In the genomic region with DNA sequence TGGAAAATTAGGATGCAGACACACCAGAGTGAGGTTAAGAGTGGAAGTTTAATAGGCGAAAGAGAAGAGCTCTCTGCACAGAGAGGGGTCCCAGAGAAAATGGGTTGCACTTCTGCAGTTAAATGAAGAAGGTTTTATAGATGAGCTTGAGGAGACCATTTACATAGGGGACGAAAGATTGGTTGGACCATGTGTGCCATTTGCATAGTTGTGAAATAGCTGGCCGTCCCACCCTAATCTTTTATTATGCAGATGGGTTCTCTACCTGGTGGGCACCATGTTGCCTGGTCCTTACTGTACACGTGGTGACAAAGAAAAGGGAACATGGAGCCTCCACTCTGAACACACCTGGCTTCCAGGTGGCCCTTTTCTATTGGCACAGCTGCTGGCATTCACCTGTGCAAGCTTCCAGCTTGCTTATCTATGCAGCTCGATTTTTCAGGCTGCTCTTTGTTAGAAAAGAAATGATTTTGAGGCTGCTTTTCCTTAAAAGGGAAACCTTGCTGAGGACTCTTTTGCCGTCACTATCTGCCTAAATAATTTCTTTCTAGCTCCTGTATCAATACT, we compare ENCODE assay signal across 17 cellular contexts.
DNase-seq lines count a peak whose midpoint lies in the region; ATAC-seq and TF ChIP-seq lines count a peak whose summit lies in the region.
"Had no signal": no experiment of that assay in that cellular context is flagged by ENCODE, and none has a peak within 500 bp of the region (broad histone marks: within the 10 kb centered on the region; RNA-seq: fewer than 3 reads in every experiment).

No MANE protein-coding gene starts in this region.

- peaks cover 0 to 17% of the 10 kb centered on the region in 2 donors for H3K36me3 ChIP-seq in psoas muscle (ENCODE audit: insufficient read depth in 1 of 2, low read depth in 1 of 2)
- H3K36me3 ChIP-seq: uterus had no signal

- TF ChIP-seq CTCF in foreskin keratinocyte (conservative IDR thresholded peaks at IDR 0.05) (no peak), psoas muscle (IDR thresholded peaks at IDR 0.05) (no peak)

- intact Hi-C loops in psoas muscle (cut with DNase I), result no loop called here

- peaks cover 19% of the 10 kb centered on the region for H3K4me1 ChIP-seq in foreskin keratinocyte
- peaks cover 36% of the 10 kb centered on the region for H3K4me1 ChIP-seq in psoas muscle
- H3K4me1 ChIP-seq: A549, uterus had no signal

- H3K4me3 Mint-ChIP-seq in natural killer cell treated with Interleukin-12 subunit alpha and Interleukin-12 subunit beta and Interleukin-15 and Interleukin-18, amount 100 ng/mL, for 72 hours, result no peak overlapping the region
- H3K4me3 Mint-ChIP-seq: activated B cell treated with CpG ODN at 0.5 μM for 24 hours; CD8-positive, alpha-beta T cell; naive thymus-derived CD4-positive, alpha-beta T cell had no signal

- no peaks in the 10 kb centered on the region for H3K9me3 ChIP-seq in psoas muscle
- H3K9me3 ChIP-seq: A549, heart left ventricle, spleen, uterus had no signal

- H3K27ac ChIP-seq in foreskin keratinocyte (no peak overlapping the region), psoas muscle (no peak overlapping the region)
- H3K27ac ChIP-seq: A549, uterus had no signal

- no peak overlapping the region for H3K4me3 ChIP-seq in psoas muscle
- H3K4me3 ChIP-seq: A549, heart left ventricle, spleen, uterus had no signal

- H3K4me1 Mint-ChIP-seq in natural killer cell treated with Interleukin-12 subunit alpha and Interleukin-12 subunit beta and Interleukin-15 and Interleukin-18, amount 100 ng/mL, for 72 hours (ENCODE audit: low read depth in 2 of 2), result peaks cover 78 to 84% of the 10 kb centered on the region in 2 donors

- no peaks in the 10 kb centered on the region for H3K9me3 Mint-ChIP-seq in natural killer cell treated with Interleukin-12 subunit alpha and Interleukin-12 subunit beta and Interleukin-15 and Interleukin-18, amount 100 ng/mL, for 72 hours
- H3K9me3 Mint-ChIP-seq: activated B cell treated with CpG ODN at 0.5 μM for 24 hours; CD8-positive, alpha-beta T cell had no signal

- no peaks in the 10 kb centered on the region for H3K27me3 Mint-ChIP-seq in natural killer cell treated with Interleukin-12 subunit alpha and Interleukin-12 subunit beta and Interleukin-15 and Interleukin-18, amount 100 ng/mL, for 72 hours
- H3K27me3 Mint-ChIP-seq: activated B cell treated with CpG ODN at 0.5 μM for 24 hours; naive thymus-derived CD4-positive, alpha-beta T cell had no signal

- H3K27me3 ChIP-seq in foreskin keratinocyte, result no peaks in the 10 kb centered on the region
- no peaks in the 10 kb centered on the region for H3K27me3 ChIP-seq in psoas muscle (ENCODE audit: insufficient read depth in 3 of 3, low read length in 2 of 3)
- H3K27me3 ChIP-seq: heart left ventricle, spleen, uterus had no signal

- peak; percentile 52 for DNase-seq in NCI-H2196 (lab: John Stamatoyannopoulos, UW; ENCODE audit: unreplicated experiment)
- no peak for DNase-seq in NCI-H2196 treated with DMSO at 0.1 percent for 48 hours (lab: John Stamatoyannopoulos, UW; ENCODE audit: unreplicated experiment)
- DNase-seq in NCI-H1105 treated with DMSO at 0.1 percent for 48 hours (lab: John Stamatoyannopoulos, UW), result peak; percentile 77
- peak; percentile 75 for DNase-seq in NCI-H774 (lab: John Stamatoyannopoulos, UW)
- DNase-seq in natural killer cell treated with Interleukin-12 subunit alpha and Interleukin-12 subunit beta and Interleukin-15 and Interleukin-18, amount 100 ng/mL, for 72 hours (ENCODE audit: low spot score), result no peak
- DNase-seq in foreskin keratinocyte, result no peak
- no peak for DNase-seq in hippocampal formation (lab: John Stamatoyannopoulos, UW)
- DNase-seq in psoas muscle, result no peak
- DNase-seq: activated B cell treated with CpG ODN at 0.5 μM for 24 hours; CD8-positive, alpha-beta T cell; heart left ventricle; naive thymus-derived CD4-positive, alpha-beta T cell; spleen; uterus had no signal

- no peak for ATAC-seq in natural killer cell treated with Interleukin-12 subunit alpha and Interleukin-12 subunit beta and Interleukin-15 and Interleukin-18, amount 100 ng/mL, for 72 hours
- ATAC-seq in foreskin keratinocyte (no peak), psoas muscle (no peak)
- ATAC-seq: A549; CD8-positive, alpha-beta T cell; esophagus mucosa; heart left ventricle; naive thymus-derived CD4-positive, alpha-beta T cell; Right ventricle myocardium inferior had no signal

- WGBS in psoas muscle, 3 donors, result 83 to 88% (median 84%) methylated on average over 6 of the region's 6 CpGs

- H3K36me3 Mint-ChIP-seq in natural killer cell treated with Interleukin-12 subunit alpha and Interleukin-12 subunit beta and Interleukin-15 and Interleukin-18, amount 100 ng/mL, for 72 hours, result peaks cover 7% of the 10 kb centered on the region

- H3K27ac Mint-ChIP-seq in natural killer cell treated with Interleukin-12 subunit alpha and Interleukin-12 subunit beta and Interleukin-15 and Interleukin-18, amount 100 ng/mL, for 72 hours, result peak overlapping the region; percentile 73 to 87
- H3K27ac Mint-ChIP-seq: CD8-positive, alpha-beta T cell had no signal

Comparison
In these comparisons a context has a peak if more than half of its experiments do, and no peak if none do; other contexts are left out.
1. DNase-seq: peak in NCI-H2196 (single experiment), NCI-H1105 treated with DMSO at 0.1 percent for 48 hours (single experiment) and NCI-H774 (single experiment); none in NCI-H2196 treated with DMSO at 0.1 percent for 48 hours (single experiment), natural killer cell treated with Interleukin-12 subunit alpha and Interleukin-12 subunit beta and Interleukin-15 and Interleukin-18, amount 100 ng/mL, for 72 hours (single experiment), foreskin keratinocyte (0 of 2), hippocampal formation (0 of 2) and psoas muscle (0 of 2).